1 cellular context compared by ENCODE assay signal in genomic region chr20:31547017-31547675, GRCh38.
TF ChIP-seq lines count a peak whose summit lies in the region.

No MANE protein-coding gene starts in this region.

TF ChIP-seq in HepG2, 621 proteins besides CTCF, POLR2A, EP300 and RAD21 (continued from another document and continues in another):
- no peak; the same call in 1 of the 2 replicates for TF ChIP-seq HNF1B (CRISPR knock-in tag; IDR thresholded peaks at IDR 0.05)
- no peak for TF ChIP-seq MAFF (IDR thresholded peaks at IDR 0.05; ENCODE audit: low read depth, low read length)
- TF ChIP-seq ZBTB43 (CRISPR knock-in tag; conservative IDR thresholded peaks at IDR 0.05): peak; percentile 19; the same call in 1 of the 2 replicates
- peak; percentile 88 for TF ChIP-seq IRF2 (CRISPR knock-in tag; IDR thresholded peaks at IDR 0.05)
- TF ChIP-seq THYN1 (CRISPR knock-in tag; IDR thresholded peaks at IDR 0.05; ENCODE audit: borderline replicate concordance, low read depth): no peak
- TF ChIP-seq ZFY (CRISPR knock-in tag; IDR thresholded peaks at IDR 0.05): peak; percentile 96
- no peak for TF ChIP-seq ZNF672 (CRISPR knock-in tag; IDR thresholded peaks at IDR 0.05)
- TF ChIP-seq ZNF205 (CRISPR knock-in tag; IDR thresholded peaks at IDR 0.05): no peak
- no peak for TF ChIP-seq MBD4 (IDR thresholded peaks at IDR 0.05; ENCODE audit: borderline replicate concordance, low read length)
- peak; percentile 97 for TF ChIP-seq MXD4 (CRISPR knock-in tag; IDR thresholded peaks at IDR 0.05)
- TF ChIP-seq CEBPZ (IDR thresholded peaks at IDR 0.05; ENCODE audit: low read length): no peak
- TF ChIP-seq ATF3 (CRISPR knock-in tag; IDR thresholded peaks at IDR 0.05): peak; percentile 85
- TF ChIP-seq ZMYM3 (CRISPR knock-in tag; IDR thresholded peaks at IDR 0.05): no peak
- peak; percentile 97 for TF ChIP-seq SAP130 (CRISPR knock-in tag; IDR thresholded peaks at IDR 0.05; ENCODE audit: low read depth)
- TF ChIP-seq ZNF510 (CRISPR knock-in tag; IDR thresholded peaks at IDR 0.05; ENCODE audit: low read depth): peak; percentile 82; the same call in 1 of the 2 replicates
- TF ChIP-seq POLR2G (IDR thresholded peaks at IDR 0.05; ENCODE audit: low read depth, low read length): peak; percentile 97
- TF ChIP-seq SIX1 (CRISPR knock-in tag; IDR thresholded peaks at IDR 0.05; ENCODE audit: borderline replicate concordance): no peak
- TF ChIP-seq CEBPG (CRISPR knock-in tag; IDR thresholded peaks at IDR 0.05): no peak
- TF ChIP-seq ARID5B (CRISPR knock-in tag; IDR thresholded peaks at IDR 0.05): peak; percentile 57
- peak; percentile 79 for TF ChIP-seq PHF8 (CRISPR knock-in tag; IDR thresholded peaks at IDR 0.05)
- no peak for TF ChIP-seq THRA (CRISPR knock-in tag; IDR thresholded peaks at IDR 0.05; ENCODE audit: borderline replicate concordance)
- no peak for TF ChIP-seq ZNF30 (CRISPR knock-in tag; IDR thresholded peaks at IDR 0.05)
- peak; percentile 91; the same call in 1 of the 2 replicates for TF ChIP-seq POLR2AphosphoS2 (IDR thresholded peaks at IDR 0.05; ENCODE audit: low read depth, low read length)
- TF ChIP-seq MLXIP (CRISPR knock-in tag; IDR thresholded peaks at IDR 0.05; ENCODE audit: borderline replicate concordance): no peak
- TF ChIP-seq GLI4 (CRISPR knock-in tag; IDR thresholded peaks at IDR 0.05; ENCODE audit: borderline replicate concordance): no peak
- TF ChIP-seq YEATS2 (CRISPR knock-in tag; IDR thresholded peaks at IDR 0.05; ENCODE audit: borderline replicate concordance): peak; percentile 94
- no peak for TF ChIP-seq ATRX (CRISPR knock-in tag; IDR thresholded peaks at IDR 0.05; ENCODE audit: borderline replicate concordance)
- TF ChIP-seq ZNF775 (CRISPR knock-in tag; IDR thresholded peaks at IDR 0.05; ENCODE audit: borderline replicate concordance): peak; percentile 70; the same call in 1 of the 2 replicates
- TF ChIP-seq POGZ (CRISPR knock-in tag; IDR thresholded peaks at IDR 0.05): peak; percentile 54; the same call in 1 of the 2 replicates
- peak; percentile 76 for TF ChIP-seq NR2C2 (CRISPR knock-in tag; IDR thresholded peaks at IDR 0.05; ENCODE audit: borderline replicate concordance)
- TF ChIP-seq SMARCE1 (IDR thresholded peaks at IDR 0.05; ENCODE audit: borderline replicate concordance): no peak
- TF ChIP-seq MAFG (CRISPR knock-in tag; IDR thresholded peaks at IDR 0.05): no peak
- TF ChIP-seq FOXM1 (CRISPR knock-in tag; IDR thresholded peaks at IDR 0.05): no peak
- TF ChIP-seq SKI (IDR thresholded peaks at IDR 0.05; ENCODE audit: partially characterized antibody): no peak
- no peak for TF ChIP-seq THAP8 (CRISPR knock-in tag; IDR thresholded peaks at IDR 0.05; ENCODE audit: borderline replicate concordance)
- TF ChIP-seq HOXA7 (CRISPR knock-in tag; IDR thresholded peaks at IDR 0.05): no peak
- TF ChIP-seq HMGA1 (CRISPR knock-in tag; conservative IDR thresholded peaks at IDR 0.05): no peak
- TF ChIP-seq ZNF878 (CRISPR knock-in tag; IDR thresholded peaks at IDR 0.05): 0 out of 2 replicates have a peak, but pooled peaks have one; percentile 57
- TF ChIP-seq ISL2 (CRISPR knock-in tag; IDR thresholded peaks at IDR 0.05): peak; percentile 75; the same call in 1 of the 2 replicates
- no peak for TF ChIP-seq MZF1 (CRISPR knock-in tag; IDR thresholded peaks at IDR 0.05; ENCODE audit: borderline replicate concordance)
- peak; percentile 70; the same call in 1 of the 2 replicates for TF ChIP-seq ZNF614 (CRISPR knock-in tag; IDR thresholded peaks at IDR 0.05; ENCODE audit: borderline replicate concordance)
- peak; percentile 66 for TF ChIP-seq HCFC1 (IDR thresholded peaks at IDR 0.05; ENCODE audit: low read depth, low read length)
- no peak for TF ChIP-seq CBX2 (IDR thresholded peaks at IDR 0.05; ENCODE audit: low read depth, low read length)
- no peak for TF ChIP-seq CBX2 (CRISPR knock-in tag; IDR thresholded peaks at IDR 0.05; ENCODE audit: low read depth)
- TF ChIP-seq ZNF619 (CRISPR knock-in tag; IDR thresholded peaks at IDR 0.05): peak; percentile 94
- TF ChIP-seq ZIK1 (CRISPR knock-in tag; IDR thresholded peaks at IDR 0.05; ENCODE audit: borderline replicate concordance, low read depth): no peak
- no peak for TF ChIP-seq ZNF17 (CRISPR knock-in tag; IDR thresholded peaks at IDR 0.05)
- TF ChIP-seq ZNF251 (CRISPR knock-in tag; IDR thresholded peaks at IDR 0.05): no peak
- no peak for TF ChIP-seq ZNF550 (CRISPR knock-in tag; IDR thresholded peaks at IDR 0.05; ENCODE audit: borderline replicate concordance)
- TF ChIP-seq ZSCAN20 (CRISPR knock-in tag; IDR thresholded peaks at IDR 0.05; ENCODE audit: borderline replicate concordance): peak; percentile 40; the same call in 1 of the 2 replicates
- TF ChIP-seq DRAP1 (CRISPR knock-in tag; IDR thresholded peaks at IDR 0.05): peak; percentile 69
- TF ChIP-seq GMEB1 (CRISPR knock-in tag; IDR thresholded peaks at IDR 0.05; ENCODE audit: borderline replicate concordance): peak; percentile 84
